Comparison of ENCODE assay signal across 13 cellular contexts in genomic region chr7:149310990-149311573, GRCh38. TPM values are rescaled to one million over a fixed set of nuclear protein-coding genes. Genes with fewer than 3 reads are reported as not detected.
A peak's percentile ranks its signal among the peaks of the same experiment; 100 is the strongest.
DNase-seq lines count a peak whose midpoint lies in the region; ATAC-seq and TF ChIP-seq lines count a peak whose summit lies in the region.
"Had no signal": no experiment of that assay in that cellular context is flagged by ENCODE, and none has a peak within 500 bp of the region (broad histone marks: within the 10 kb centered on the region; RNA-seq: fewer than 3 reads in every experiment).

No MANE protein-coding gene starts in this region.

- no peaks in the 10 kb centered on the region for H4K20me1 ChIP-seq in Loucy (ENCODE audit: insufficient read depth, low read length, poor library complexity, severe bottlenecking)
- no peaks in the 10 kb centered on the region for H4K20me1 ChIP-seq in hepatocyte (ENCODE audit: insufficient read depth, poor library complexity, severe bottlenecking)
- H4K20me1 ChIP-seq: BLaER1 treated with 17β-estradiol and CSF1 and Interleukin-3, amounts not matched to agents 10 nM and 100 nM had no signal

- no peaks in the 10 kb centered on the region for H3K9me3 ChIP-seq in right atrium auricular region
- H3K9me3 ChIP-seq in heart left ventricle, result peaks cover 0 to 3% (median 0%) of the 10 kb centered on the region in 12 donors
- no peaks in the 10 kb centered on the region for H3K9me3 ChIP-seq in Loucy (ENCODE audit: insufficient read depth, low read depth, low read length)
- no peaks in the 10 kb centered on the region for H3K9me3 ChIP-seq in hepatocyte (ENCODE audit: low read depth)
- H3K9me3 ChIP-seq: HAP-1 had no signal

- H3K79me2 ChIP-seq in Loucy (ENCODE audit: insufficient read depth, low read length) (no peaks in the 10 kb centered on the region), hepatocyte (no peaks in the 10 kb centered on the region)

- H3K27me3 ChIP-seq in right atrium auricular region, result no peaks in the 10 kb centered on the region
- no peaks in the 10 kb centered on the region for H3K27me3 ChIP-seq in heart left ventricle
- no peaks in the 10 kb centered on the region for H3K27me3 ChIP-seq in Loucy (ENCODE audit: insufficient read depth, low read length, poor library complexity, severe bottlenecking)
- no peaks in the 10 kb centered on the region for H3K27me3 ChIP-seq in hepatocyte
- H3K27me3 ChIP-seq: BLaER1 treated with 17β-estradiol and CSF1 and Interleukin-3, amounts not matched to agents 10 nM and 100 nM had no signal

- H3K9me2 ChIP-seq in Loucy (replicated peaks; ENCODE audit: low read depth, low read length) (no peaks in the 10 kb centered on the region), hepatocyte (replicated peaks; ENCODE audit: insufficient read depth) (no peaks in the 10 kb centered on the region)

- H3K4me3 ChIP-seq in right atrium auricular region (no peak overlapping the region), heart left ventricle (no peak overlapping the region), Loucy (ENCODE audit: low read length, poor library complexity, severe bottlenecking) (no peak overlapping the region), hepatocyte (no peak overlapping the region)
- H3K4me3 ChIP-seq: BLaER1 treated with 17β-estradiol and CSF1 and Interleukin-3, amounts not matched to agents 10 nM and 100 nM; HAP-1 had no signal

- H3K36me3 ChIP-seq in right atrium auricular region (no peaks in the 10 kb centered on the region), heart left ventricle (no peaks in the 10 kb centered on the region), Loucy (ENCODE audit: insufficient read depth, low read length) (no peaks in the 10 kb centered on the region), hepatocyte (replicated peaks; ENCODE audit: insufficient read depth, low read depth) (no peaks in the 10 kb centered on the region)
- H3K36me3 ChIP-seq: BLaER1 treated with 17β-estradiol and CSF1 and Interleukin-3, amounts not matched to agents 10 nM and 100 nM; HAP-1 had no signal

- no peak for ATAC-seq in heart left ventricle
- ATAC-seq in GM19023 (IDR thresholded peaks at IDR 0.05; ENCODE audit: unreplicated experiment), result no peak
- no peak for ATAC-seq in HG02610 (IDR thresholded peaks at IDR 0.05; ENCODE audit: unreplicated experiment)
- ATAC-seq in sciatic nerve, result no peak

- H2AFZ ChIP-seq in Loucy (ENCODE audit: low read length), result peak overlapping the region; percentile 12; the same call in 1 of the 2 replicates
- peak overlapping the region; percentile 26 for H2AFZ ChIP-seq in hepatocyte

- H3K4me2 ChIP-seq in Loucy (ENCODE audit: low read depth, low read length, poor library complexity, severe bottlenecking), result no peak overlapping the region
- H3K4me2 ChIP-seq in hepatocyte, result no peak overlapping the region
- H3K4me2 ChIP-seq: BLaER1 treated with 17β-estradiol and CSF1 and Interleukin-3, amounts not matched to agents 10 nM and 100 nM had no signal

- 72 to 80% (median 76%) methylated on average over 4 of the region's 4 CpGs for WGBS in heart left ventricle, 4 donors
- WGBS in hepatocyte (ENCODE audit: low lambda C conversion rate, missing lambda C conversion rate), result 81% methylated on average over 4 of the region's 4 CpGs

- TF ChIP-seq CTCF in right atrium auricular region (IDR thresholded peaks at IDR 0.05), result no peak
- TF ChIP-seq CTCF in heart left ventricle (IDR thresholded peaks at IDR 0.05), result no peak
- no peak for TF ChIP-seq CTCF in Loucy (conservative IDR thresholded peaks at IDR 0.05; ENCODE audit: low read length)
- no peak for TF ChIP-seq CTCF in hepatocyte (IDR thresholded peaks at IDR 0.05; ENCODE audit: poor library complexity)

- intact Hi-C loops in heart left ventricle (cut with DNase I), result no loop called here
- intact Hi-C loops in sciatic nerve (cut with DNase I), result no loop called here

- no peak overlapping the region for H3K9ac ChIP-seq in Loucy (ENCODE audit: low read depth, low read length, poor library complexity, severe bottlenecking)
- H3K9ac ChIP-seq: BLaER1 treated with 17β-estradiol and CSF1 and Interleukin-3, amounts not matched to agents 10 nM and 100 nM had no signal

- DNase-seq in right atrium auricular region (ENCODE audit: low spot score) (peak; percentile 16), heart left ventricle (no peak), hepatocyte (ENCODE audit: low spot score) (no peak), sciatic nerve (ENCODE audit: low spot score) (no peak)
- DNase-seq: 8988T; CD8-positive, alpha-beta T cell; DMS79 treated with DMSO at 0.1 percent for 48 hours; GF-D8 had no signal

- no peaks in the 10 kb centered on the region for H3K4me1 ChIP-seq in right atrium auricular region
- H3K4me1 ChIP-seq in heart left ventricle, result no peaks in the 10 kb centered on the region
- no peaks in the 10 kb centered on the region for H3K4me1 ChIP-seq in Loucy (ENCODE audit: insufficient read depth, low read length, poor library complexity, severe bottlenecking)
- no peaks in the 10 kb centered on the region for H3K4me1 ChIP-seq in hepatocyte (ENCODE audit: insufficient read depth)
- H3K4me1 ChIP-seq: BLaER1 treated with 17β-estradiol and CSF1 and Interleukin-3, amounts not matched to agents 10 nM and 100 nM; HAP-1 had no signal

- TF ChIP-seq POLR2A in heart left ventricle (IDR thresholded peaks at IDR 0.05), result no peak

- H3K27ac ChIP-seq in right atrium auricular region, result no peak overlapping the region
- H3K27ac ChIP-seq in heart left ventricle, result no peak overlapping the region
- no peak overlapping the region for H3K27ac ChIP-seq in hepatocyte
- H3K27ac ChIP-seq: BLaER1 treated with 17β-estradiol and CSF1 and Interleukin-3, amounts not matched to agents 10 nM and 100 nM had no signal

- no peaks in the 10 kb centered on the region for H3F3A ChIP-seq in Loucy (ENCODE audit: low read depth)

RNA-seq across cellular contexts. Expression of gene ZNF783, which starts 49.1 kb away (rescaled TPM):
- total RNA-seq in right atrium auricular region (1 to 10 TPM; 3.7 to 5.1 TPM), heart left ventricle (1 to 10 TPM; 2.8 to 9.0 (median 3.4) TPM), hepatocyte (6.5 and 7.9 TPM in 2 replicates), sciatic nerve (32.1 TPM)
- polyA plus RNA-seq in heart left ventricle (1 to 10 TPM; 3.0 to 3.3 TPM), hepatocyte (7.8 and 8.6 TPM in 2 replicates)
